11 cellular contexts compared by ENCODE assay signal in the genomic region with DNA sequence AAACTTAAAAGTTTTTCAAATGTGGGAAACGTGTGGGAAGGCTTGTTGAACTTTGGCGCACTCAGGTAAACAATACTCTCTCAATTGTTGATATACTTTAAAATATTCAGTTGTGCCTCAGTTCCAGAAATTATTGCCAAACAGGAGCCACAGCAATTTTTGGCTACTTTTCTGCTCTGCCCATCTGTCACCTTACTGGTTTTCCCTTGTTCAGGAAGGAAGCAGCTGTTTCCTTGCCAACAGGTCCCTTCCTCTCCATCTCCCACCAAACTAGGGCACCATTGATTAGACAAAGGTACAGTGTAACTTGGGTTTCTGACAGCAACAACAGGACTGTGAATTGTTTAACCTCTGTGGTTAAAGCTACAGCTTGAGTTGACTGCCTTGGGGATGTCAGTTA.
DNase-seq lines count a peak whose midpoint lies in the region; ATAC-seq and TF ChIP-seq lines count a peak whose summit lies in the region.
"Had no signal": no experiment of that assay in that cellular context is flagged by ENCODE, and none has a peak within 500 bp of the region (broad histone marks: within the 10 kb centered on the region; RNA-seq: fewer than 3 reads in every experiment).

No MANE protein-coding gene starts in this region.

- no peaks in the 10 kb centered on the region for H3K27me3 Mint-ChIP-seq in stimulated activated naive CD8-positive, alpha-beta T cell treated with anti-CD3 and anti-CD28 coated beads, Interleukin-15, Interleukin-2, amounts not matched to agents 100 ng/mL and 50 ng/mL, for 24 hours
- H3K27me3 Mint-ChIP-seq in activated T-helper 2 cell treated with anti-CD3 and anti-CD28 coated beads, Interferon-gamma antibody, Interleukin-2, Interleukin-4, amounts not matched to agents 10 μg/mL and 5 μg/mL and 100 μg/mL, durations not matched to agents 14 hours and 24 hours and 36 hours (ENCODE audit: low read depth): no peaks in the 10 kb centered on the region
- H3K27me3 Mint-ChIP-seq in osteocyte (ENCODE audit: unreplicated experiment): no peaks in the 10 kb centered on the region

- H3K27me3 ChIP-seq in lower lobe of right lung (ENCODE audit: low read depth): no peaks in the 10 kb centered on the region

- H3K27ac Mint-ChIP-seq in stimulated activated naive CD8-positive, alpha-beta T cell treated with anti-CD3 and anti-CD28 coated beads, Interleukin-15, Interleukin-2, amounts not matched to agents 100 ng/mL and 50 ng/mL, for 24 hours: peak overlapping the region; percentile 10
- H3K27ac Mint-ChIP-seq in activated T-helper 2 cell treated with anti-CD3 and anti-CD28 coated beads, Interferon-gamma antibody, Interleukin-2, Interleukin-4, amounts not matched to agents 10 μg/mL and 5 μg/mL and 100 μg/mL, durations not matched to agents 14 hours and 24 hours and 36 hours: no peak overlapping the region
- no peak overlapping the region for H3K27ac Mint-ChIP-seq in osteocyte (ENCODE audit: unreplicated experiment)

- no peak overlapping the region for H3K27ac ChIP-seq in lower lobe of right lung
- H3K27ac ChIP-seq: VCaP had no signal

- H3K36me3 Mint-ChIP-seq in stimulated activated naive CD8-positive, alpha-beta T cell treated with anti-CD3 and anti-CD28 coated beads, Interleukin-15, Interleukin-2, amounts not matched to agents 100 ng/mL and 50 ng/mL, for 24 hours (ENCODE audit: low read depth): peaks cover 7% of the 10 kb centered on the region
- peaks cover 17% of the 10 kb centered on the region for H3K36me3 Mint-ChIP-seq in activated T-helper 2 cell treated with anti-CD3 and anti-CD28 coated beads, Interferon-gamma antibody, Interleukin-2, Interleukin-4, amounts not matched to agents 10 μg/mL and 5 μg/mL and 100 μg/mL, durations not matched to agents 14 hours and 24 hours and 36 hours (ENCODE audit: low read depth)
- no peaks in the 10 kb centered on the region for H3K36me3 Mint-ChIP-seq in osteocyte (ENCODE audit: unreplicated experiment)

- intact Hi-C loops in activated T-helper 2 cell treated with anti-CD3 and anti-CD28 coated beads, Interferon-gamma antibody, Interleukin-2, Interleukin-4, amounts not matched to agents 10 μg/mL and 5 μg/mL and 100 μg/mL, durations not matched to agents 14 hours and 24 hours and 36 hours (cut with micrococcal nuclease): loop anchor here (2.0 kb wide), 1 partner anchor 21 kb away; no protein-coding TSS in a partner anchor
- intact Hi-C loops in lower lobe of right lung (cut with DNase I): no loop called here

- H3K4me1 ChIP-seq in lower lobe of right lung: peaks cover 62% of the 10 kb centered on the region

- H3K4me1 Mint-ChIP-seq in stimulated activated naive CD8-positive, alpha-beta T cell treated with anti-CD3 and anti-CD28 coated beads, Interleukin-15, Interleukin-2, amounts not matched to agents 100 ng/mL and 50 ng/mL, for 24 hours (ENCODE audit: low read depth): peaks cover 6% of the 10 kb centered on the region
- H3K4me1 Mint-ChIP-seq in activated T-helper 2 cell treated with anti-CD3 and anti-CD28 coated beads, Interferon-gamma antibody, Interleukin-2, Interleukin-4, amounts not matched to agents 10 μg/mL and 5 μg/mL and 100 μg/mL, durations not matched to agents 14 hours and 24 hours and 36 hours (ENCODE audit: low read depth): peaks cover 15% of the 10 kb centered on the region
- H3K4me1 Mint-ChIP-seq in osteocyte (ENCODE audit: unreplicated experiment): peaks cover 3% of the 10 kb centered on the region

- DNase-seq in stimulated activated naive CD8-positive, alpha-beta T cell treated with anti-CD3 and anti-CD28 coated beads, Interleukin-15, Interleukin-2, amounts not matched to agents 100 U/mL and 50 U/mL, for 24 hours: no peak
- DNase-seq in activated T-helper 2 cell treated with anti-CD3 and anti-CD28 coated beads, Interferon-gamma antibody, Interleukin-2, Interleukin-4, amounts not matched to agents 10 μg/mL and 5 μg/mL and 100 μg/mL, durations not matched to agents 14 hours and 24 hours and 36 hours (ENCODE audit: low spot score): no peak
- DNase-seq in lower lobe of right lung: no peak
- no peak for DNase-seq in osteocyte (ENCODE audit: extremely low spot score, unreplicated experiment)
- DNase-seq: activated gamma-delta T cell, NCI-H2029 had no signal

- ATAC-seq in stimulated activated naive CD8-positive, alpha-beta T cell treated with anti-CD3 and anti-CD28 coated beads, Interleukin-15, Interleukin-2, amounts not matched to agents 100 U/mL and 50 U/mL, for 24 hours: no peak
- no peak for ATAC-seq in lower lobe of right lung
- no peak for ATAC-seq in HG02798 (IDR thresholded peaks at IDR 0.05; ENCODE audit: poor library complexity, unreplicated experiment)
- no peak for ATAC-seq in HG02623 (IDR thresholded peaks at IDR 0.05; ENCODE audit: unreplicated experiment)
- ATAC-seq in HG03196 (IDR thresholded peaks at IDR 0.05; ENCODE audit: unreplicated experiment): no peak

- TF ChIP-seq CTCF in lower lobe of right lung (IDR thresholded peaks at IDR 0.05): no peak
- no peak for TF ChIP-seq CTCF in osteocyte (IDR thresholded peaks at IDR 0.05)

- H3K36me3 ChIP-seq in lower lobe of right lung: peaks cover 5% of the 10 kb centered on the region

- H3K4me3 ChIP-seq in lower lobe of right lung: peak overlapping the region; percentile 84

- no peaks in the 10 kb centered on the region for H3K9me3 ChIP-seq in lower lobe of right lung

- H3K9me3 Mint-ChIP-seq in stimulated activated naive CD8-positive, alpha-beta T cell treated with anti-CD3 and anti-CD28 coated beads, Interleukin-15, Interleukin-2, amounts not matched to agents 100 ng/mL and 50 ng/mL, for 24 hours: no peaks in the 10 kb centered on the region
- H3K9me3 Mint-ChIP-seq in activated T-helper 2 cell treated with anti-CD3 and anti-CD28 coated beads, Interferon-gamma antibody, Interleukin-2, Interleukin-4, amounts not matched to agents 10 μg/mL and 5 μg/mL and 100 μg/mL, durations not matched to agents 14 hours and 24 hours and 36 hours: no peaks in the 10 kb centered on the region
- no peaks in the 10 kb centered on the region for H3K9me3 Mint-ChIP-seq in osteocyte (ENCODE audit: unreplicated experiment)

- peak overlapping the region; percentile 67 for H3K4me3 Mint-ChIP-seq in stimulated activated naive CD8-positive, alpha-beta T cell treated with anti-CD3 and anti-CD28 coated beads, Interleukin-15, Interleukin-2, amounts not matched to agents 100 ng/mL and 50 ng/mL, for 24 hours
- peak overlapping the region; percentile 66 for H3K4me3 Mint-ChIP-seq in activated T-helper 2 cell treated with anti-CD3 and anti-CD28 coated beads, Interferon-gamma antibody, Interleukin-2, Interleukin-4, amounts not matched to agents 10 μg/mL and 5 μg/mL and 100 μg/mL, durations not matched to agents 14 hours and 24 hours and 36 hours (ENCODE audit: low read depth)
- H3K4me3 Mint-ChIP-seq in osteocyte (ENCODE audit: unreplicated experiment): no peak overlapping the region
